ENCODE assay signal across 25 cellular contexts in the genomic region with DNA sequence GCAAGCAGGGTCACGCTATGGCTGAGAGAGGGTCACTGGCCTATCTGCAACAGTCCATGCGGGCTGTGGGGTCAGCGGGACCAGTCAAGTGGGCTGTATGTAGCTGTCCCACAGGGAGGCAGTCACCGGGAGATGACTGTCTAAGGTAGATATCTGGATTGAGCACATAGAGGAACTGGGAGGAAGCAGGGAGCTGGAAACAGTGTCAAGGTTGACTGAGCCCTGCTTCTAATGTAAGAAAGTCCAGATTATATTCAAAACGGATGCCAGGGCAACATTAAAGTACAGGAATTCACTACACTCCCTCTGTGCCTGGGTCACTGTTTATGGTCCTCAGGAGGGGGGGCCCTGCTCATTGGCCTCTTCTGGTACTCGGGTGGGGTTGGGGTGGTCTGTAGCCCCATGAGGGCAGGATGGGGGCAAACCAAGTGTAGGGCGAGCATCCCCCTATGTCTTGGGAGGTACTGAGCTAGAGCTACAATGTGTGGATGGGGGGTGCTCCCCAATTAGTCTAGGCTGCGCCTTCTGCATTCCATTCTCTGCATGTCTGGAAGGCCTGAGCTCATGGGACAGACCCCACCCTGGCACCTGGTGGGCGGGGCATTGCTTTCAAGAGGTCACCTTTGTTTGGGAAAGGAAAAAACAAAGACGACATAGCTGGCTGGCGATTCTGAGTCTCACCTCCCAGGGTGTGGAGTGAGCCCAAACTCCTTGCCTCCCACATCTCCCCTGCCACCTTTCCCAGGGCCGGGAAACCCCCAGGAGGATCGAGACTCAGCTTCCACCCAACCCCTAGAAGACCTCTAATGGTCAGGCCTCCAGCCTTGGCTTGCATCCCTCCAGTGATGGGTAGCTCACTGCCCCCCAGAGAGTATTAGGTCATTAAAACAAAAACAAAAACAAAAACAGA. TPM values are rescaled to one million over a fixed set of nuclear protein-coding genes. Genes with fewer than 3 reads are reported as not detected.
A peak's percentile ranks its signal among the peaks of the same experiment; 100 is the strongest.
DNase-seq lines count a peak whose midpoint lies in the region; ATAC-seq, FAIRE-seq and TF ChIP-seq lines count a peak whose summit lies in the region.
"Had no signal": no experiment of that assay in that cellular context is flagged by ENCODE, and none has a peak within 500 bp of the region (broad histone marks: within the 10 kb centered on the region; RNA-seq: fewer than 3 reads in every experiment).

No MANE protein-coding gene starts in this region.

- BruUV-seq in GM12878 (replicated peaks; lab: Mats Ljungman, UMichigan) = no TSS peak
- BruUV-seq in OCI-LY7 (replicated peaks; lab: Mats Ljungman, UMichigan) = no TSS peak

- no peaks in the 10 kb centered on the region for H3K36me3 ChIP-seq in GM23338 (ENCODE audit: insufficient read depth)
- no peaks in the 10 kb centered on the region for H3K36me3 ChIP-seq in GM12878 (ENCODE audit: control insufficient read depth in 2 of 2, insufficient read depth in 2 of 2, low read length in 1 of 2)
- H3K36me3 ChIP-seq in esophagus squamous epithelium = no peaks in the 10 kb centered on the region
- H3K36me3 ChIP-seq in OCI-LY7 (ENCODE audit: insufficient read depth, low read length) = no peaks in the 10 kb centered on the region
- H3K36me3 ChIP-seq: gastrocnemius medialis, MG63, sigmoid colon had no signal

- FAIRE-seq in GM12878 (lab: Jason Lieb, UNC) = no peak
- FAIRE-seq: GM12892, urothelium cell line had no signal

- TF ChIP-seq POLR2A in GM12878 (IDR thresholded peaks at IDR 0.05; ENCODE audit: low read depth, low read length) = no peak
- TF ChIP-seq POLR2A in esophagus squamous epithelium (IDR thresholded peaks at IDR 0.05) = no peak

- WGBS in GM12878 (ENCODE audit: insufficient coverage, insufficient replicate concordance, low lambda C conversion rate, missing lambda C conversion rate) = 51% methylated on average over 13 of the region's 13 CpGs
- WGBS in esophagus squamous epithelium, 2 donors = 73 to 76% methylated on average over 7 to 8 of the region's 13 CpGs

- RAD21 ChIA-PET in GM12878 (lab: Charles Lee; ENCODE audit: unreplicated experiment) = no interaction called here

- SMC1A ChIA-PET in GM12878 (lab: Charles Lee; ENCODE audit: uncharacterized antibody, unreplicated experiment) = interaction anchor here (0.8 to 1.3 kb wide), 3 partner anchors 9 to 47 kb away, joined by 3 to 4 read pairs (median 3); no protein-coding TSS in a partner anchor

- H3K4me3 ChIP-seq in GM23338 (no peak overlapping the region), GM12878 (no peak overlapping the region), esophagus squamous epithelium (no peak overlapping the region), OCI-LY7 (ENCODE audit: low read depth, low read length, poor library complexity, severe bottlenecking) (no peak overlapping the region)
- H3K4me3 ChIP-seq: gastrocnemius medialis, MG63, sigmoid colon had no signal

- H3K27ac ChIP-seq in GM23338 (ENCODE audit: low read depth) (peak overlapping the region; percentile 74; the same call in 1 of the 2 replicates), GM12878 (ENCODE audit: control insufficient read depth, insufficient read depth) (no peak overlapping the region), esophagus squamous epithelium (no peak overlapping the region), OCI-LY7 (ENCODE audit: low read depth, low read length, poor library complexity, severe bottlenecking) (no peak overlapping the region)
- H3K27ac ChIP-seq: gastrocnemius medialis, sigmoid colon had no signal

- H3K9me3 Mint-ChIP-seq in GM23338 (peaks cover 3% of the 10 kb centered on the region; the same call in 1 of the 3 replicates), type B pancreatic cell (no peaks in the 10 kb centered on the region)
- H3K9me3 Mint-ChIP-seq: activated B cell treated with CpG ODN at 0.5 μM for 24 hours; activated CD4-positive, alpha-beta memory T cell treated with anti-CD3 and anti-CD28 coated beads, Interleukin-2, amount 10 ng/mL, durations not matched to agents 7 days and 5 days; CD4-positive, alpha-beta memory T cell; IgD-negative memory B cell; naive B cell had no signal

- H3K9ac ChIP-seq in GM12878 (ENCODE audit: control insufficient read depth, insufficient read depth, low read length) = no peak overlapping the region

- H4K20me1 ChIP-seq in GM23338 (replicated peaks; ENCODE audit: insufficient read depth) (no peaks in the 10 kb centered on the region), GM12878 (ENCODE audit: control insufficient read depth, insufficient read depth) (no peaks in the 10 kb centered on the region), OCI-LY7 (ENCODE audit: insufficient read depth, low read length) (no peaks in the 10 kb centered on the region)

- TF ChIP-seq EP300 in GM12878 (IDR thresholded peaks at IDR 0.05; ENCODE audit: borderline replicate concordance in 1 of 2, control insufficient read depth in 1 of 2, low read depth in 2 of 2, low read length in 2 of 2) = no peak

- H3K9me3 ChIP-seq in GM12878 (replicated peaks; ENCODE audit: control insufficient read depth, insufficient read depth, low read length) (peaks cover 2% of the 10 kb centered on the region; the same call in 1 of the 3 replicates), esophagus squamous epithelium (no peaks in the 10 kb centered on the region), OCI-LY7 (ENCODE audit: low read length) (no peaks in the 10 kb centered on the region)
- H3K9me3 ChIP-seq: gastrocnemius medialis, MG63, sigmoid colon had no signal

- H3K79me2 ChIP-seq in GM23338 (replicated peaks; ENCODE audit: insufficient read depth) = no peaks in the 10 kb centered on the region
- no peaks in the 10 kb centered on the region for H3K79me2 ChIP-seq in GM12878 (ENCODE audit: control insufficient read depth, insufficient read depth, low read length)
- H3K79me2 ChIP-seq in OCI-LY7 (ENCODE audit: insufficient read depth, low read depth, low read length) = no peaks in the 10 kb centered on the region

- H3K27ac Mint-ChIP-seq in GM23338 = no peak overlapping the region
- peak overlapping the region; percentile 63 for H3K27ac Mint-ChIP-seq in type B pancreatic cell
- H3K27ac Mint-ChIP-seq: activated B cell treated with CpG ODN at 0.5 μM for 24 hours; activated CD4-positive, alpha-beta memory T cell treated with anti-CD3 and anti-CD28 coated beads, Interleukin-2, amount 10 ng/mL, durations not matched to agents 7 days and 5 days; CD4-positive, alpha-beta memory T cell had no signal

- DNase-seq in GM23338 (ENCODE audit: low spot score) (peak; percentile 83), GM12878 (ENCODE audit: low read depth, low spot score) (no peak), left kidney (ENCODE audit: low read depth, low spot score) (peak; percentile 62), type B pancreatic cell (ENCODE audit: extremely low spot score, unreplicated experiment) (no peak), posterior cingulate gyrus (no peak), esophagus squamous epithelium (lab: John Stamatoyannopoulos, UW) (no peak), OCI-LY7 (ENCODE audit: low spot score) (no peak)
- DNase-seq: activated B cell treated with CpG ODN at 0.5 μM for 24 hours; activated CD4-positive, alpha-beta memory T cell treated with anti-CD3 and anti-CD28 coated beads, Interleukin-2, amount 10 ng/mL, durations not matched to agents 7 days and 5 days; activated effector memory CD4-positive, alpha-beta T cell treated with anti-CD3 and anti-CD28 coated beads, Interleukin-2, amount 50 U/mL, for 16 hours; activated T-cell treated with anti-CD3 and anti-CD28 coated beads for 4 hours; CD4-positive, alpha-beta memory T cell; effector CD4-positive, alpha-beta T cell; gastrocnemius medialis; hypothalamus; mesenchymal stem cell; MG63; naive B cell; NCI-H1436 treated with DMSO at 0.1 percent for 48 hours; NCI-H510A treated with DMSO at 0.1 percent for 48 hours; sigmoid colon; stimulated activated CD4-positive, alpha-beta T cell treated with anti-CD3 and anti-CD28 coated beads, Interleukin-15, amount 100 ng/mL, for 24 hours had no signal

- intact Hi-C loops in GM12878 (cut with micrococcal nuclease; ENCODE audit: unreplicated experiment) (no loop called here), posterior cingulate gyrus (cut with DNase I) (no loop called here), esophagus squamous epithelium (cut with DNase I) (no loop called here), OCI-LY7 (cut with micrococcal nuclease; ENCODE audit: unreplicated experiment) (no loop called here)

- TF ChIP-seq CTCF in GM23338 (conservative IDR thresholded peaks at IDR 0.05; ENCODE audit: low read depth in 2 of 2) (no peak), GM12878 (IDR thresholded peaks at IDR 0.05 in 2 of 3, conservative IDR thresholded peaks at IDR 0.05 in 1 of 3; ENCODE audit: control insufficient read depth in 2 of 3, extremely low read depth in 1 of 3, insufficient read depth in 1 of 3, low read depth in 3 of 3, low read length in 3 of 3) (no peak), type B pancreatic cell (conservative IDR thresholded peaks at IDR 0.05) (no peak), esophagus squamous epithelium (IDR thresholded peaks at IDR 0.05) (no peak), OCI-LY7 (conservative IDR thresholded peaks at IDR 0.05; ENCODE audit: low read length) (no peak)

- H2AFZ ChIP-seq in GM23338 (peak overlapping the region; percentile 48; the same call in 1 of the 2 replicates), GM12878 (ENCODE audit: control insufficient read depth, low read depth, low read length) (no peak overlapping the region), OCI-LY7 (ENCODE audit: low read length) (no peak overlapping the region)

- H3K36me3 Mint-ChIP-seq in GM23338 (ENCODE audit: low read depth) (no peaks in the 10 kb centered on the region), type B pancreatic cell (no peaks in the 10 kb centered on the region)
- H3K36me3 Mint-ChIP-seq: CD4-positive, alpha-beta memory T cell; IgD-negative memory B cell; naive B cell had no signal

- CTCF ChIA-PET in GM12878 (lab: Yijun Ruan, JAX) (no interaction called here), OCI-LY7 (lab: Charles Lee; ENCODE audit: unreplicated experiment) (no interaction called here)

- H3K27me3 Mint-ChIP-seq in GM23338 (ENCODE audit: insufficient read depth, low read depth, poor library complexity) = peaks cover 10% of the 10 kb centered on the region
- no peaks in the 10 kb centered on the region for H3K27me3 Mint-ChIP-seq in type B pancreatic cell
- H3K27me3 Mint-ChIP-seq: CD4-positive, alpha-beta memory T cell had no signal

- no peak overlapping the region for H3K4me3 Mint-ChIP-seq in GM23338
- H3K4me3 Mint-ChIP-seq in type B pancreatic cell = no peak overlapping the region
- H3K4me3 Mint-ChIP-seq: activated B cell treated with CpG ODN at 0.5 μM for 24 hours; activated CD4-positive, alpha-beta memory T cell treated with anti-CD3 and anti-CD28 coated beads, Interleukin-2, amount 10 ng/mL, durations not matched to agents 7 days and 5 days; CD4-positive, alpha-beta memory T cell; IgD-negative memory B cell had no signal

- no peaks in the 10 kb centered on the region for H3K9me2 ChIP-seq in GM23338 (ENCODE audit: insufficient read depth)
- H3K9me2 ChIP-seq in OCI-LY7 (ENCODE audit: insufficient read depth, low read length) = no peaks in the 10 kb centered on the region

- peak; percentile 84 for ATAC-seq in GM23338
- no peak for ATAC-seq in GM12878
- ATAC-seq: gastrocnemius medialis had no signal

- no peaks in the 10 kb centered on the region for H3F3A ChIP-seq in GM23338 (replicated peaks; ENCODE audit: low read depth)

- H3K4me1 ChIP-seq in GM23338 (ENCODE audit: insufficient read depth) (no peaks in the 10 kb centered on the region; the same call in 1 of the 2 replicates), GM12878 (ENCODE audit: control insufficient read depth, insufficient read depth, low read length) (peaks cover 23% of the 10 kb centered on the region), esophagus squamous epithelium (peaks cover 0 to 9% (median 0%) of the 10 kb centered on the region in 3 donors), OCI-LY7 (ENCODE audit: insufficient read depth, low read length, poor library complexity, severe bottlenecking) (peaks cover 4% of the 10 kb centered on the region)
- H3K4me1 ChIP-seq: gastrocnemius medialis, sigmoid colon had no signal

- H3K27me3 ChIP-seq in GM23338 (ENCODE audit: insufficient read depth) = no peaks in the 10 kb centered on the region
- no peaks in the 10 kb centered on the region for H3K27me3 ChIP-seq in GM12878 (replicated peaks in 1 of 2; ENCODE audit: control insufficient read depth in 2 of 2, insufficient read depth in 2 of 2, low read length in 1 of 2)
- H3K27me3 ChIP-seq in esophagus squamous epithelium = no peaks in the 10 kb centered on the region
- H3K27me3 ChIP-seq: gastrocnemius medialis, MG63, sigmoid colon had no signal

- in situ Hi-C loops in GM12878 (cut with MboI) = no loop called here

- H3K4me2 ChIP-seq in GM23338 = 0 out of 2 replicates have a peak overlapping the region, but pooled peaks have one; percentile 57
- H3K4me2 ChIP-seq in GM12878 (ENCODE audit: control insufficient read depth, insufficient read depth) = no peak overlapping the region
- no peak overlapping the region for H3K4me2 ChIP-seq in OCI-LY7 (ENCODE audit: low read length)

- POLR2A ChIA-PET in GM12878 (lab: Charles Lee) = interaction anchor here (0.5 to 1.6 kb wide), 2 partner anchors 10 to 148 kb away, joined by 3 read pairs; no protein-coding TSS in a partner anchor
- POLR2A ChIA-PET in OCI-LY7 (lab: Charles Lee) = interaction anchor here (0.9 kb wide), 1 partner anchor 10 kb away, joined by 3 read pairs; no protein-coding TSS in a partner anchor

- H3K4me1 Mint-ChIP-seq in GM23338 = peaks cover 6% of the 10 kb centered on the region; the same call in 2 of the 3 replicates
- no peaks in the 10 kb centered on the region for H3K4me1 Mint-ChIP-seq in type B pancreatic cell (ENCODE audit: unreplicated experiment)

- TF ChIP-seq RAD21 in GM12878 (IDR thresholded peaks at IDR 0.05; ENCODE audit: insufficient read depth, low read depth, low read length) = no peak

RNA-seq across cellular contexts. Expression of a gene that starts 45.1 kb away (rescaled TPM):
- 48.5 and 54.1 TPM in 2 replicates for total RNA-seq in GM23338 (2014; rRNA removed; shearing (Covaris generic))
- 13.4 and 13.9 TPM in 2 replicates for polyA plus RNA-seq in GM23338 (2016; fragmentation: Nextera tagmentation; extraction: Ambion mirVana)
- total RNA-seq in GM12878 (2013; cell fraction: nucleolus; rRNA removed) = 108 and 121 TPM in 2 replicates
- total RNA-seq in GM12878 (2014; rRNA removed) = 38.5 and 48.8 TPM in 2 replicates
- total RNA-seq in GM12878 (2014; rRNA removed; fragmentation: Illumina TruSeq; extraction: Trizol) = 15.2 and 18.1 TPM in 2 replicates
- total RNA-seq in GM12878 (2021) = 128 and 139 TPM in 2 replicates
- polyA plus RNA-seq in GM12878 (2011; ENCODE audit: low read depth) = 33.7 TPM
- 3.2 and 10.2 TPM in 2 replicates for polyA plus RNA-seq in GM12878 (2011; rRNA removed)
- polyA plus RNA-seq in GM12878 (2011; cell fraction: cytosol; rRNA removed) = 15.1 and 18.0 TPM in 2 replicates
- 44.7 and 61.7 TPM in 2 replicates for polyA plus RNA-seq in GM12878 (2011; cell fraction: nucleus; rRNA removed)
- 64.9 and 75.4 TPM in 2 replicates for polyA plus RNA-seq in GM12878 (2012)
- 10.5 and 31.2 TPM in 2 replicates for polyA plus RNA-seq in GM12878 (2014; fragmentation: Illumina TruSeq; extraction: Trizol)
- polyA plus RNA-seq in GM12878 (2014; fragmentation: Nextera tagmentation; extraction: Ambion mirVana) = 1 to 10 TPM; 2.3 to 4.9 TPM
- polyA plus RNA-seq in GM12878 (2014; rRNA removed) = 40.6 and 54.3 TPM in 2 replicates
- polyA plus RNA-seq in GM12878 (2016; fragmentation: Nextera tagmentation; extraction: Ambion mirVana) = 10 to 100 TPM; 34.7 to 39.0 TPM
- 29.1 and 50.3 TPM in 2 replicates for polyA minus RNA-seq in GM12878 (2011; rRNA and poly(A)+ RNA removed)
- polyA minus RNA-seq in GM12878 (2011; cell fraction: cytosol; rRNA and poly(A)+ RNA removed) = 37.0 and 37.7 TPM in 2 replicates
- 39.8 and 79.0 TPM in 2 replicates for polyA minus RNA-seq in GM12878 (2011; cell fraction: nucleus; rRNA and poly(A)+ RNA removed)
- total RNA-seq in type B pancreatic cell (ENCODE audit: low replicate concordance) = 44.5 and 70.3 TPM in 2 replicates
- total RNA-seq in esophagus squamous epithelium = 10 to 100 TPM; 12.3 to 33.3 (median 21.5) TPM
- total RNA-seq in OCI-LY7 (2014; rRNA removed; shearing (Covaris generic)) = 19.7 and 26.5 TPM in 2 replicates
- total RNA-seq in OCI-LY7 (2022) = 39.6 and 50.2 TPM in 2 replicates

Comparison
In these comparisons a context has a peak if more than half of its experiments do, and no peak if none do; other contexts are left out.
1. DNase-seq: peak in GM23338 (single experiment) and left kidney (single experiment); none in GM12878 (single experiment), type B pancreatic cell (single experiment), posterior cingulate gyrus (0 of 10), esophagus squamous epithelium (single experiment) and OCI-LY7 (single experiment).